ENCODE assay signal across 31 cellular contexts in genomic region chr2:5322414-5322813, GRCh38.
"Had no signal": no experiment of that assay in that cellular context is flagged by ENCODE, and none has a peak within 500 bp of the region (broad histone marks: within the 10 kb centered on the region; RNA-seq: fewer than 3 reads in every experiment).

No MANE protein-coding gene starts in this region.

- H3K4me1 Mint-ChIP-seq: activated CD4-positive, alpha-beta T cell treated with anti-CD3 and anti-CD28 coated beads for 36 hours; activated CD4-positive, alpha-beta T cell treated with anti-CD3 and anti-CD28 coated beads, Interleukin-2, amount 10 ng/mL, durations not matched to agents 7 days and 5 days; activated naive CD4-positive, alpha-beta T cell treated with anti-CD3 and anti-CD28 coated beads, Interleukin-2, amount 50 U/mL, for 24 hours; activated naive CD8-positive, alpha-beta T cell treated with anti-CD3 and anti-CD28 coated beads, Interleukin-2, amount 10 ng/mL, durations not matched to agents 7 days and 5 days; WTC11 had no signal

- H3K9me3 ChIP-seq: body of pancreas, SJCRH30 had no signal

- H3K36me3 ChIP-seq: SJCRH30 had no signal

- H3K27ac ChIP-seq: body of pancreas, KMS-11, SJCRH30, SK-N-MC had no signal

- ATAC-seq: activated CD4-positive, alpha-beta T cell treated with anti-CD3 and anti-CD28 coated beads for 36 hours; activated CD4-positive, CD25-positive, alpha-beta regulatory T cell treated with anti-CD3 and anti-CD28 coated beads, Interleukin-2, amount 50 U/mL, for 24 hours; activated CD8-positive, alpha-beta T cell treated with anti-CD3 and anti-CD28 coated beads, Interleukin-2, amount 10 ng/mL, durations not matched to agents 7 days and 5 days; body of pancreas; Panc1; WTC11 had no signal

- DNase-seq: activated CD4-positive, alpha-beta T cell treated with anti-CD3 and anti-CD28 coated beads for 36 hours; activated CD4-positive, alpha-beta T cell treated with anti-CD3 and anti-CD28 coated beads, Interleukin-2, amount 10 ng/mL, durations not matched to agents 7 days and 5 days; activated CD4-positive, alpha-beta T cell treated with anti-CD3 and anti-CD28 coated beads, Interleukin-2, amount 50 U/mL, for 48 hours; activated CD8-positive, alpha-beta T cell treated with anti-CD3 and anti-CD28 coated beads, Interleukin-2, amount 10 ng/mL, durations not matched to agents 7 days and 5 days; activated gamma-delta T cell; activated naive CD4-positive, alpha-beta T cell treated with Interleukin-2 at 50 U/mL for 16 hours; activated naive CD8-positive, alpha-beta T cell treated with anti-CD3 and anti-CD28 coated beads, Interleukin-2, amount 10 ng/mL, durations not matched to agents 7 days and 5 days; activated T-cell treated with anti-CD3 and anti-CD28 coated beads, Interleukin-2, amount 50 U/mL, for 24 hours; body of pancreas; caudate nucleus; cerebellar nuclear complex; MM.1S; MV-4-11; NCI-H1105; NCI-H1436; NCI-H1694; NCI-H1930; NCI-H2081 treated with DMSO at 0.1 percent for 48 hours; NCI-H510A; NCI-H526; NCI-H774; SHP77; SJCRH30; T1000 had no signal

- H3K27ac Mint-ChIP-seq: activated CD4-positive, alpha-beta T cell treated with anti-CD3 and anti-CD28 coated beads for 36 hours; activated CD4-positive, alpha-beta T cell treated with anti-CD3 and anti-CD28 coated beads, Interleukin-2, amount 10 ng/mL, durations not matched to agents 7 days and 5 days; activated CD8-positive, alpha-beta T cell treated with anti-CD3 and anti-CD28 coated beads, Interleukin-2, amount 10 ng/mL, durations not matched to agents 7 days and 5 days; activated naive CD4-positive, alpha-beta T cell treated with anti-CD3 and anti-CD28 coated beads, Interleukin-2, amount 50 U/mL, for 24 hours; activated naive CD8-positive, alpha-beta T cell treated with anti-CD3 and anti-CD28 coated beads, Interleukin-2, amount 10 ng/mL, durations not matched to agents 7 days and 5 days; activated T-cell treated with anti-CD3 and anti-CD28 coated beads, Interleukin-2, amount 50 U/mL, for 24 hours; activated T-helper 2 cell treated with anti-CD3 and anti-CD28 coated beads, Interferon-gamma antibody, Interleukin-2, Interleukin-4, amounts not matched to agents 10 μg/mL and 5 μg/mL and 100 μg/mL, durations not matched to agents 14 hours and 24 hours and 36 hours; WTC11 had no signal

- H3K4me3 Mint-ChIP-seq: activated CD4-positive, alpha-beta T cell treated with anti-CD3 and anti-CD28 coated beads for 36 hours; activated CD4-positive, alpha-beta T cell treated with anti-CD3 and anti-CD28 coated beads, Interleukin-2, amount 10 ng/mL, durations not matched to agents 7 days and 5 days; activated CD8-positive, alpha-beta T cell treated with anti-CD3 and anti-CD28 coated beads, Interleukin-2, amount 10 ng/mL, durations not matched to agents 7 days and 5 days; activated naive CD4-positive, alpha-beta T cell treated with anti-CD3 and anti-CD28 coated beads, Interleukin-2, amount 50 U/mL, for 24 hours; activated naive CD8-positive, alpha-beta T cell treated with anti-CD3 and anti-CD28 coated beads, Interleukin-2, amount 10 ng/mL, durations not matched to agents 7 days and 5 days; activated T-cell treated with anti-CD3 and anti-CD28 coated beads, Interleukin-2, amount 50 U/mL, for 24 hours; WTC11 had no signal

- H3K9me3 Mint-ChIP-seq: activated CD4-positive, alpha-beta T cell treated with anti-CD3 and anti-CD28 coated beads, Interleukin-2, amount 10 ng/mL, durations not matched to agents 7 days and 5 days had no signal

- H3K27me3 ChIP-seq: body of pancreas, SJCRH30 had no signal

- H3K4me3 ChIP-seq: body of pancreas, SJCRH30, SK-N-MC had no signal

- H3K27me3 Mint-ChIP-seq: activated CD4-positive, alpha-beta T cell treated with anti-CD3 and anti-CD28 coated beads for 36 hours; activated CD4-positive, alpha-beta T cell treated with anti-CD3 and anti-CD28 coated beads, Interleukin-2, amount 10 ng/mL, durations not matched to agents 7 days and 5 days; activated naive CD4-positive, alpha-beta T cell treated with anti-CD3 and anti-CD28 coated beads, Interleukin-2, amount 50 U/mL, for 24 hours; activated naive CD8-positive, alpha-beta T cell treated with anti-CD3 and anti-CD28 coated beads, Interleukin-2, amount 10 ng/mL, durations not matched to agents 7 days and 5 days; activated T-cell treated with anti-CD3 and anti-CD28 coated beads, Interleukin-2, amount 50 U/mL, for 24 hours had no signal

- H3K4me1 ChIP-seq: body of pancreas, SJCRH30 had no signal

- H3K4me2 ChIP-seq: KMS-11 had no signal

- H3K36me3 Mint-ChIP-seq: activated naive CD4-positive, alpha-beta T cell treated with anti-CD3 and anti-CD28 coated beads, Interleukin-2, amount 50 U/mL, for 24 hours; activated naive CD8-positive, alpha-beta T cell treated with anti-CD3 and anti-CD28 coated beads, Interleukin-2, amount 10 ng/mL, durations not matched to agents 7 days and 5 days had no signal

- H3K9ac ChIP-seq: KMS-11 had no signal
